ENCODE assay signal across 6 cellular contexts in genomic region chr11:63528729-63529278, GRCh38. TPM values are rescaled to one million over a fixed set of nuclear protein-coding genes. Genes with fewer than 3 reads are reported as not detected.
"Had no signal": no experiment of that assay in that cellular context is flagged by ENCODE, and none has a peak within 500 bp of the region (broad histone marks: within the 10 kb centered on the region; RNA-seq: fewer than 3 reads in every experiment).

No MANE protein-coding gene starts in this region.

RNA-seq across cellular contexts. Expression of gene LGALS12, which starts 22.9 kb away (rescaled TPM):
- total RNA-seq: activated naive CD4-positive, alpha-beta T cell treated with anti-CD3 and anti-CD28 coated beads for 36 hours; esophagus squamous epithelium; fibroblast of villous mesenchyme had no signal

RNA-seq across cellular contexts. Expression of gene PLAAT2, which starts 34.4 kb away (rescaled TPM):
- total RNA-seq: activated naive CD4-positive, alpha-beta T cell treated with anti-CD3 and anti-CD28 coated beads for 36 hours; activated T-helper 2 cell treated with anti-CD3 and anti-CD28 coated beads, Interferon-gamma antibody, Interleukin-2, Interleukin-4, amounts not matched to agents 10 μg/mL and 5 μg/mL and 100 μg/mL, durations not matched to agents 14 hours and 24 hours and 36 hours; fibroblast of villous mesenchyme; left ventricle myocardium superior; sciatic nerve had no signal

RNA-seq across cellular contexts. Expression of gene PLAAT5, which starts 37.8 kb away (rescaled TPM):
- total RNA-seq: activated naive CD4-positive, alpha-beta T cell treated with anti-CD3 and anti-CD28 coated beads for 36 hours; fibroblast of villous mesenchyme had no signal
